17 cellular contexts compared by ENCODE assay signal in the genomic region with DNA sequence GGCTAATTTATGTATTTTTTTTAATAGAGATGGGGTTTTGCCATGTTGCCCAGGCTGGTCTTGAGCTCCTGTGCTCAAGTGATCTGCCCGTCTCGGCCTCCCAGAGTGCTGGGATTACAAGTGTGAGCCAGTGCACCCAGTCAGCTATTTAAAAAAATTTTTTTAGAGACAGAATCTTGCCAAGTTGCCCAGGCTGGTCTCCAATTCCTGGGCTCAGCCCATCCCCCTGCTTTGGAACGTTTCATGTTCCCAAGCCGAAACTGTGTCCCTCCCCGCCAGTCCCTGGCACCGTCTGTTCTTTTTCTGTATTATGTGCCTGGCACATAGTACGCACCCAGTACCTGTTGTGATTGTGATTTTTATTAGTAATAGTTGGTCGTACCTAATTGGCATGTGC.
DNase-seq lines count a peak whose midpoint lies in the region; ATAC-seq and TF ChIP-seq lines count a peak whose summit lies in the region.
"Had no signal": no experiment of that assay in that cellular context is flagged by ENCODE, and none has a peak within 500 bp of the region (broad histone marks: within the 10 kb centered on the region; RNA-seq: fewer than 3 reads in every experiment).

No MANE protein-coding gene starts in this region.

- ATAC-seq in Right ventricle myocardium superior (ENCODE audit: poor library complexity) (peak; percentile 90), left colon (no peak)

- no peaks in the 10 kb centered on the region for H3K36me3 ChIP-seq in right atrium auricular region
- H3K36me3 ChIP-seq: Peyer's patch had no signal

- H3K27me3 ChIP-seq in right atrium auricular region: no peaks in the 10 kb centered on the region
- no peaks in the 10 kb centered on the region for H3K27me3 ChIP-seq in layer of hippocampus (ENCODE audit: control insufficient read depth, insufficient read depth, low read length)
- H3K27me3 ChIP-seq: Peyer's patch had no signal

- DNase-seq in Right ventricle myocardium superior (peak; percentile 71), right atrium auricular region (ENCODE audit: low spot score) (no peak), cerebellar cortex (ENCODE audit: low spot score) (peak; percentile 30), superior temporal gyrus (ENCODE audit: extremely low spot score) (no peak), medulla oblongata (ENCODE audit: extremely low spot score) (no peak), left colon (no peak)
- DNase-seq: 8988T, GDM1, Karpas-422, MV-4-11, NCI-H1105 treated with DMSO at 0.1 percent for 48 hours, NCI-H2029 treated with DMSO at 0.1 percent for 48 hours, NCI-H226, NCI-H524 treated with DMSO at 0.1 percent for 48 hours, NCI-H82, Peyer's patch had no signal

- intact Hi-C loops in Right ventricle myocardium superior (cut with DNase I) (no loop called here), left colon (cut with DNase I, micrococcal nuclease) (no loop called here)

- no peak for TF ChIP-seq CTCF in right atrium auricular region (IDR thresholded peaks at IDR 0.05)

- H3K27ac ChIP-seq in right atrium auricular region (peak overlapping the region in 1 of 2 donors; percentile 38), layer of hippocampus (ENCODE audit: low read depth, low read length) (peak overlapping the region; percentile 33)
- H3K27ac ChIP-seq: Peyer's patch had no signal

- H3K4me3 ChIP-seq in right atrium auricular region: no peak overlapping the region
- H3K4me3 ChIP-seq: Peyer's patch had no signal

- no peaks in the 10 kb centered on the region for H3K9me3 ChIP-seq in right atrium auricular region
- H3K9me3 ChIP-seq: Peyer's patch had no signal

- peaks cover 0 to 53% of the 10 kb centered on the region in 2 donors for H3K4me1 ChIP-seq in right atrium auricular region

Comparison
In these comparisons a context has a peak if more than half of its experiments do, and no peak if none do; other contexts are left out.
1. DNase-seq: peak in Right ventricle myocardium superior (single experiment) and cerebellar cortex (single experiment); none in right atrium auricular region (single experiment), superior temporal gyrus (single experiment), medulla oblongata (single experiment) and left colon (0 of 2).